In the genomic region with DNA sequence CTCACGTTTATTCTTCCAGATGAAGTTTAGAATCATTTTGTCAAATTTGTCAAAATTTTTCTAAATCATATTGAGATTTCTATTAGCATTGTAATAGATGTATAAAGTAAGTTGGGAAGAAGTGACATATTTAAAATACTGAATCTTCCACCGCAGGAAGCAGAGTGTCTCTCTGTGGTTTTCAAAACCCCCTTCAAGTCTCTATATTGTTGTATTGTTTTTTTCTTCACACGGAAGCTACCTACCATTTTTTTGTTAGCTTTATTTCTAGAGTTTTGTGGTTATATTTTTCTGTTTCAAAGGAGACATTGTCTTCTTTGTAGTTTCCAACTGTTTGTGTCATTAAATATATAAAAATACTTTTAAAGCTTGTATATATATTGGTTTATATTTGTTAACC, we compare ENCODE assay signal across 10 cellular contexts.
DNase-seq lines count a peak whose midpoint lies in the region; ATAC-seq and TF ChIP-seq lines count a peak whose summit lies in the region.
"Had no signal": no experiment of that assay in that cellular context is flagged by ENCODE, and none has a peak within 500 bp of the region (broad histone marks: within the 10 kb centered on the region; RNA-seq: fewer than 3 reads in every experiment).

No MANE protein-coding gene starts in this region.

- TF ChIP-seq CTCF in mammary epithelial cell (conservative IDR thresholded peaks at IDR 0.05 in 1 of 2, IDR thresholded peaks at IDR 0.05 in 1 of 2; ENCODE audit: extremely low read depth in 1 of 2, insufficient read depth in 1 of 2, low read depth in 1 of 2, low read length in 2 of 2) = no peak

- no peaks in the 10 kb centered on the region for H3K27me3 ChIP-seq in mammary epithelial cell (ENCODE audit: insufficient read depth, low read length)

- intact Hi-C loops in mammary epithelial cell (cut with micrococcal nuclease) = no loop called here

- H3K79me2 ChIP-seq in mammary epithelial cell (ENCODE audit: insufficient read depth, low read length) = no peaks in the 10 kb centered on the region

- no peak overlapping the region for H3K27ac ChIP-seq in mammary epithelial cell (ENCODE audit: insufficient read depth, low read depth, low read length)

- peak overlapping the region; percentile 30 for H3K27ac Mint-ChIP-seq in activated naive CD4-positive, alpha-beta T cell treated with anti-CD3 and anti-CD28 coated beads, Interleukin-2, amount 50 U/mL, for 24 hours
- peak overlapping the region; percentile 3 for H3K27ac Mint-ChIP-seq in T-helper 2 cell treated with Interferon-gamma antibody and Interleukin-4, amounts not matched to agents 5 μg/mL and 100 μg/mL, for 36 hours
- H3K27ac Mint-ChIP-seq in stimulated activated naive CD8-positive, alpha-beta T cell treated with anti-CD3 and anti-CD28 coated beads, Interleukin-15, amount 100 ng/mL, for 72 hours = peak overlapping the region in 1 of 2 donors; percentile 12

- no peak overlapping the region for H3K9ac ChIP-seq in mammary epithelial cell (ENCODE audit: insufficient read depth, low read length)

- no peak overlapping the region for H3K4me3 ChIP-seq in mammary epithelial cell (replicated peaks in 1 of 3; ENCODE audit: insufficient read depth in 1 of 3, low read depth in 2 of 3, low read length in 3 of 3)

- no peak overlapping the region for H3K4me2 ChIP-seq in mammary epithelial cell (ENCODE audit: insufficient read depth, low read depth, low read length)

- H3K4me3 Mint-ChIP-seq in activated naive CD4-positive, alpha-beta T cell treated with anti-CD3 and anti-CD28 coated beads, Interleukin-2, amount 50 U/mL, for 24 hours = peak overlapping the region; percentile 30
- peak overlapping the region; percentile 65 for H3K4me3 Mint-ChIP-seq in T-helper 2 cell treated with Interferon-gamma antibody and Interleukin-4, amounts not matched to agents 5 μg/mL and 100 μg/mL, for 36 hours
- H3K4me3 Mint-ChIP-seq in stimulated activated naive CD8-positive, alpha-beta T cell treated with anti-CD3 and anti-CD28 coated beads, Interleukin-15, amount 100 ng/mL, for 72 hours = peak overlapping the region in 1 of 2 donors; percentile 26

- CTCF ChIA-PET in mammary epithelial cell (lab: Charles Lee; ENCODE audit: low non-redundant PET) = interaction anchor here (0.7 kb wide), 1 partner anchor 164 kb away, joined by 3 read pairs; no protein-coding TSS in a partner anchor

- no peak for DNase-seq in activated naive CD4-positive, alpha-beta T cell treated with Interleukin-2 at 50 U/mL for 16 hours
- DNase-seq in T-helper 2 cell treated with Interferon-gamma antibody and Interleukin-4, amounts not matched to agents 5 μg/mL and 100 μg/mL, for 36 hours (ENCODE audit: low spot score) = no peak
- no peak for DNase-seq in stimulated activated naive CD8-positive, alpha-beta T cell treated with anti-CD3 and anti-CD28 coated beads, Interleukin-15, amount 100 ng/mL, for 72 hours
- DNase-seq in SHP77 treated with DMSO at 0.1 percent for 48 hours (lab: John Stamatoyannopoulos, UW) (no peak), mammary epithelial cell (no peak), NCI-H2029 treated with DMSO at 0.1 percent for 48 hours (lab: John Stamatoyannopoulos, UW) (no peak)
- DNase-seq: left ventricle myocardium superior, NCI-H187 had no signal

- H4K20me1 ChIP-seq in mammary epithelial cell (ENCODE audit: insufficient read depth, low read length) = no peaks in the 10 kb centered on the region

- no peaks in the 10 kb centered on the region for H3K9me3 ChIP-seq in mammary epithelial cell (replicated peaks; ENCODE audit: insufficient read depth, low read length)

- H3K36me3 Mint-ChIP-seq in activated naive CD4-positive, alpha-beta T cell treated with anti-CD3 and anti-CD28 coated beads, Interleukin-2, amount 50 U/mL, for 24 hours = no peaks in the 10 kb centered on the region
- peaks cover 2% of the 10 kb centered on the region for H3K36me3 Mint-ChIP-seq in T-helper 2 cell treated with Interferon-gamma antibody and Interleukin-4, amounts not matched to agents 5 μg/mL and 100 μg/mL, for 36 hours (ENCODE audit: low read depth)

- ATAC-seq in HG03060 (IDR thresholded peaks at IDR 0.05; ENCODE audit: low read depth, unreplicated experiment) = peak; percentile 66
- peak; percentile 78 for ATAC-seq in stimulated activated naive CD8-positive, alpha-beta T cell treated with anti-CD3 and anti-CD28 coated beads, Interleukin-15, amount 100 ng/mL, for 72 hours
- ATAC-seq: left ventricle myocardium superior had no signal

- no peaks in the 10 kb centered on the region for H3K36me3 ChIP-seq in mammary epithelial cell (ENCODE audit: insufficient read depth, low read length)

- in situ Hi-C loops in mammary epithelial cell (cut with MboI; ENCODE audit: low sequenced_read_pairs in 2 of 2) = no loop called here

- H3K4me1 ChIP-seq in mammary epithelial cell (ENCODE audit: insufficient read depth, low read length) = no peaks in the 10 kb centered on the region

- BruUV-seq in mammary epithelial cell (replicated peaks; lab: Mats Ljungman, UMichigan) = no TSS peak

- H3K27me3 Mint-ChIP-seq in activated naive CD4-positive, alpha-beta T cell treated with anti-CD3 and anti-CD28 coated beads, Interleukin-2, amount 50 U/mL, for 24 hours = no peaks in the 10 kb centered on the region
- H3K27me3 Mint-ChIP-seq in T-helper 2 cell treated with Interferon-gamma antibody and Interleukin-4, amounts not matched to agents 5 μg/mL and 100 μg/mL, for 36 hours (ENCODE audit: low read depth) = peaks cover 9% of the 10 kb centered on the region
- H3K27me3 Mint-ChIP-seq in stimulated activated naive CD8-positive, alpha-beta T cell treated with anti-CD3 and anti-CD28 coated beads, Interleukin-15, amount 100 ng/mL, for 72 hours = no peaks in the 10 kb centered on the region

- no peaks in the 10 kb centered on the region for H3K9me3 Mint-ChIP-seq in activated naive CD4-positive, alpha-beta T cell treated with anti-CD3 and anti-CD28 coated beads, Interleukin-2, amount 50 U/mL, for 24 hours
- peaks cover 10% of the 10 kb centered on the region for H3K9me3 Mint-ChIP-seq in T-helper 2 cell treated with Interferon-gamma antibody and Interleukin-4, amounts not matched to agents 5 μg/mL and 100 μg/mL, for 36 hours
- H3K9me3 Mint-ChIP-seq in stimulated activated naive CD8-positive, alpha-beta T cell treated with anti-CD3 and anti-CD28 coated beads, Interleukin-15, amount 100 ng/mL, for 72 hours = no peaks in the 10 kb centered on the region

- 73% methylated on average over 3 of the region's 3 CpGs for WGBS in mammary epithelial cell (ENCODE audit: low coverage, missing lambda C conversion rate)

- dilution Hi-C loops in mammary epithelial cell (cut with HindIII; ENCODE audit: low sequenced_read_pairs) = no loop called here

- H3K4me1 Mint-ChIP-seq in activated naive CD4-positive, alpha-beta T cell treated with anti-CD3 and anti-CD28 coated beads, Interleukin-2, amount 50 U/mL, for 24 hours = peaks cover 24% of the 10 kb centered on the region
- H3K4me1 Mint-ChIP-seq in T-helper 2 cell treated with Interferon-gamma antibody and Interleukin-4, amounts not matched to agents 5 μg/mL and 100 μg/mL, for 36 hours (ENCODE audit: low read depth) = peaks cover 17% of the 10 kb centered on the region
- peaks cover 42% of the 10 kb centered on the region for H3K4me1 Mint-ChIP-seq in stimulated activated naive CD8-positive, alpha-beta T cell treated with anti-CD3 and anti-CD28 coated beads, Interleukin-15, amount 100 ng/mL, for 72 hours

- H2AFZ ChIP-seq in mammary epithelial cell (ENCODE audit: low read depth, low read length) = no peak overlapping the region
